Comparison of ENCODE assay signal across 15 cellular contexts in the genomic region with DNA sequence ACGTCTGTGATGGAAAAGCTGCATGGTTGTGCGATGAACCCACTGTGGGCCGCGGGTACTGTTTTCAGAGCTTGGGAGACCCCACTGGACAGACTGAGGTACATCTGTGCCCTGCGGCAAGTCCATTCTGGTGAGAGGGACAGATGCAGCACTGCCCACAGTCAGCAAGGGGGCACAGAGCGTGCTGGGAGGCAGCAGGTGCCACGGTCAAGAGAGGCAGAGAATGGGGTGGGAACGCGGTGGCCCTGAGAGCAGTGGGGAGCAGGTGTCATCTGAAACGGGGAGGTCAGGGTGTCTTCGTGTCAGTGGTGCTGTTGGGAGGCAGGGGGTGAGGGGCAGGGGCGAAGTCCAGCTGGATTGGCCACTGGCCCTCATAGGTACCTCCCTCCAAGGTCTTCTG. TPM values are rescaled to one million over a fixed set of nuclear protein-coding genes. Genes with fewer than 3 reads are reported as not detected.
DNase-seq lines count a peak whose midpoint lies in the region; ATAC-seq and TF ChIP-seq lines count a peak whose summit lies in the region.
"Had no signal": no experiment of that assay in that cellular context is flagged by ENCODE, and none has a peak within 500 bp of the region (broad histone marks: within the 10 kb centered on the region; RNA-seq: fewer than 3 reads in every experiment).

No MANE protein-coding gene starts in this region.

- no peak overlapping the region for H3K27ac ChIP-seq in right atrium auricular region
- H3K27ac ChIP-seq in naive thymus-derived CD4-positive, alpha-beta T cell (ENCODE audit: low read depth, low read length): no peak overlapping the region
- H3K27ac ChIP-seq: BLaER1 treated with 17β-estradiol and CSF1 and Interleukin-3, amounts not matched to agents 10 nM and 100 nM; PC-9 had no signal

- no peak overlapping the region for H3K4me3 Mint-ChIP-seq in activated T-helper 17 cell treated with anti-CD3 and anti-CD28 coated beads, Interleukin-2, amount 50 U/mL, for 72 hours
- H3K4me3 Mint-ChIP-seq in naive thymus-derived CD4-positive, alpha-beta T cell: no peak overlapping the region
- H3K4me3 Mint-ChIP-seq in type B pancreatic cell: no peak overlapping the region
- H3K4me3 Mint-ChIP-seq: IgD-negative memory B cell had no signal

- peaks cover 0 to 31% of the 10 kb centered on the region in 2 donors for H3K4me1 ChIP-seq in right atrium auricular region
- peaks cover 29 to 30% of the 10 kb centered on the region in 2 donors for H3K4me1 ChIP-seq in naive thymus-derived CD4-positive, alpha-beta T cell (ENCODE audit: control insufficient read depth in 2 of 2, insufficient read depth in 2 of 2, low read length in 2 of 2)
- H3K4me1 ChIP-seq in BE2C: no peaks in the 10 kb centered on the region; the same call in 1 of the 2 replicates
- H3K4me1 ChIP-seq: HAP-1 had no signal

- peak; percentile 47 for DNase-seq in right atrium auricular region (ENCODE audit: low spot score)
- DNase-seq in left ventricle myocardium superior: no peak
- DNase-seq in naive thymus-derived CD4-positive, alpha-beta T cell: no peak
- DNase-seq in type B pancreatic cell (ENCODE audit: extremely low spot score, unreplicated experiment): peak; percentile 49
- no peak for DNase-seq in BE2C
- DNase-seq: DMS79 treated with DMSO at 0.1 percent for 48 hours, NCI-H2029, NCI-H2171 treated with DMSO at 0.1 percent for 48 hours, NCI-H774, PC-9 had no signal

- peaks cover 36% of the 10 kb centered on the region for H3K36me3 ChIP-seq in right atrium auricular region
- peaks cover 5 to 66% (median 12%) of the 10 kb centered on the region in 3 experiments for H3K36me3 ChIP-seq in naive thymus-derived CD4-positive, alpha-beta T cell (ENCODE audit: control insufficient read depth in 2 of 3, insufficient read depth in 3 of 3, low read length in 3 of 3)
- H3K36me3 ChIP-seq in BE2C: peaks cover 13% of the 10 kb centered on the region; the same call in 1 of the 2 replicates

- H3K9me3 ChIP-seq in right atrium auricular region (no peaks in the 10 kb centered on the region), BE2C (no peaks in the 10 kb centered on the region)
- no peaks in the 10 kb centered on the region for H3K9me3 ChIP-seq in naive thymus-derived CD4-positive, alpha-beta T cell (ENCODE audit: control insufficient read depth in 2 of 3, low read length in 3 of 3)
- H3K9me3 ChIP-seq: BLaER1 treated with 17β-estradiol and CSF1 and Interleukin-3, amounts not matched to agents 10 nM and 100 nM; HAP-1 had no signal

- peaks cover 89% of the 10 kb centered on the region for H3K36me3 Mint-ChIP-seq in activated T-helper 17 cell treated with anti-CD3 and anti-CD28 coated beads, Interleukin-2, amount 50 U/mL, for 72 hours (ENCODE audit: low read depth)
- H3K36me3 Mint-ChIP-seq in naive thymus-derived CD4-positive, alpha-beta T cell: peaks cover 4 to 23% (median 18%) of the 10 kb centered on the region in 5 donors
- peaks cover 4% of the 10 kb centered on the region for H3K36me3 Mint-ChIP-seq in type B pancreatic cell

- POLR2A ChIA-PET in naive thymus-derived CD4-positive, alpha-beta T cell (lab: Charles Lee): interaction anchor here (0.7 to 6.7 kb wide), 4 partner anchors 32 to 58 kb away, joined by 3 to 72 read pairs (median 7); a partner anchor contains a TSS

- CTCF ChIA-PET in naive thymus-derived CD4-positive, alpha-beta T cell (lab: Charles Lee): interaction anchor here (1.0 to 1.9 kb wide), 4 partner anchors 9 to 38 kb away, joined by 3 to 10 read pairs (median 4); no protein-coding TSS in a partner anchor

- peaks cover 16% of the 10 kb centered on the region for H3K4me1 Mint-ChIP-seq in activated T-helper 17 cell treated with anti-CD3 and anti-CD28 coated beads, Interleukin-2, amount 50 U/mL, for 72 hours
- peaks cover 19 to 45% (median 36%) of the 10 kb centered on the region in 7 donors for H3K4me1 Mint-ChIP-seq in naive thymus-derived CD4-positive, alpha-beta T cell
- H3K4me1 Mint-ChIP-seq in type B pancreatic cell (ENCODE audit: unreplicated experiment): peaks cover 5% of the 10 kb centered on the region

- no peak overlapping the region for H3K4me3 ChIP-seq in right atrium auricular region
- no peak overlapping the region for H3K4me3 ChIP-seq in naive thymus-derived CD4-positive, alpha-beta T cell (ENCODE audit: low read length)
- H3K4me3 ChIP-seq in BE2C (ENCODE audit: low read depth, low read length): no peak overlapping the region
- H3K4me3 ChIP-seq: BLaER1 treated with 17β-estradiol and CSF1 and Interleukin-3, amounts not matched to agents 10 nM and 100 nM; HAP-1; PC-9 had no signal

- peak overlapping the region; percentile 22 for H3K27ac Mint-ChIP-seq in activated T-helper 17 cell treated with anti-CD3 and anti-CD28 coated beads, Interleukin-2, amount 50 U/mL, for 72 hours
- peak overlapping the region in 7 of 9 donors; percentile 33 to 99 (median 65) for H3K27ac Mint-ChIP-seq in naive thymus-derived CD4-positive, alpha-beta T cell
- H3K27ac Mint-ChIP-seq in type B pancreatic cell: no peak overlapping the region

- ATAC-seq in left ventricle myocardium superior (no peak), HG03565 (IDR thresholded peaks at IDR 0.05; ENCODE audit: unreplicated experiment) (no peak)
- no peak for ATAC-seq in activated T-helper 17 cell treated with anti-CD3 and anti-CD28 coated beads, Interleukin-2, amount 50 U/mL, for 72 hours (replicated peaks)
- ATAC-seq in naive thymus-derived CD4-positive, alpha-beta T cell: no peak

- intact Hi-C loops in left ventricle myocardium superior (cut with micrococcal nuclease): no loop called here
- intact Hi-C loops in naive thymus-derived CD4-positive, alpha-beta T cell (cut with micrococcal nuclease): no loop called here

- H3K27me3 ChIP-seq in right atrium auricular region (no peaks in the 10 kb centered on the region), BE2C (no peaks in the 10 kb centered on the region)
- H3K27me3 ChIP-seq in naive thymus-derived CD4-positive, alpha-beta T cell (ENCODE audit: control insufficient read depth in 2 of 2, insufficient read depth in 2 of 2, low read length in 2 of 2): no peaks in the 10 kb centered on the region
- H3K27me3 ChIP-seq: BLaER1 treated with 17β-estradiol and CSF1 and Interleukin-3, amounts not matched to agents 10 nM and 100 nM had no signal

- no peaks in the 10 kb centered on the region for H3K27me3 Mint-ChIP-seq in activated T-helper 17 cell treated with anti-CD3 and anti-CD28 coated beads, Interleukin-2, amount 50 U/mL, for 72 hours
- H3K27me3 Mint-ChIP-seq in naive thymus-derived CD4-positive, alpha-beta T cell: no peaks in the 10 kb centered on the region
- H3K27me3 Mint-ChIP-seq in type B pancreatic cell: no peaks in the 10 kb centered on the region
- H3K27me3 Mint-ChIP-seq: IgD-negative memory B cell had no signal

- H3K9me3 Mint-ChIP-seq in activated T-helper 17 cell treated with anti-CD3 and anti-CD28 coated beads, Interleukin-2, amount 50 U/mL, for 72 hours: no peaks in the 10 kb centered on the region
- no peaks in the 10 kb centered on the region for H3K9me3 Mint-ChIP-seq in naive thymus-derived CD4-positive, alpha-beta T cell
- H3K9me3 Mint-ChIP-seq in type B pancreatic cell: no peaks in the 10 kb centered on the region
- H3K9me3 Mint-ChIP-seq: IgD-negative memory B cell had no signal

- TF ChIP-seq CTCF in right atrium auricular region (IDR thresholded peaks at IDR 0.05) (no peak), type B pancreatic cell (conservative IDR thresholded peaks at IDR 0.05) (no peak), BE2C (IDR thresholded peaks at IDR 0.05; ENCODE audit: low read depth, low read length) (no peak)

RNA-seq across cellular contexts. Expression of a gene that starts 32.0 kb away (rescaled TPM):
- total RNA-seq in right atrium auricular region (10 to 100 TPM; 11.5 to 15.4 TPM), left ventricle myocardium superior (15.8 TPM), type B pancreatic cell (ENCODE audit: low replicate concordance) (16.2 and 24.6 TPM in 2 replicates)
- total RNA-seq in activated T-helper 17 cell treated with anti-CD3 and anti-CD28 coated beads, Interleukin-2, amount 50 U/mL, for 72 hours: 100 to 1,000 TPM in 1 of 2 donors, 10 to 100 TPM in 1; 52.4 to 108 TPM
- total RNA-seq in naive thymus-derived CD4-positive, alpha-beta T cell: 10 to 100 TPM; 37.5 to 50.1 (median 43.4) TPM
- polyA plus RNA-seq in naive thymus-derived CD4-positive, alpha-beta T cell: 10 to 100 TPM; 18.6 to 25.3 TPM
- 7.5 TPM for polyA plus RNA-seq in BE2C (2012; ENCODE audit: insufficient read depth, insufficient read length, low read depth)

RNA-seq across cellular contexts. Expression of a gene that starts 56.4 kb away (rescaled TPM):
- total RNA-seq in right atrium auricular region (10 to 100 TPM; 46.0 to 59.8 TPM), left ventricle myocardium superior (87.5 TPM), type B pancreatic cell (ENCODE audit: low replicate concordance) (43.3 and 67.5 TPM in 2 replicates)
- total RNA-seq in activated T-helper 17 cell treated with anti-CD3 and anti-CD28 coated beads, Interleukin-2, amount 50 U/mL, for 72 hours: 100 to 1,000 TPM in 1 of 2 donors, 10 to 100 TPM in 1; 90.7 to 124 TPM
- 100 to 1,000 TPM in 2 of 5 experiments, 10 to 100 TPM in 3; 55.8 to 138 (median 72.4) TPM for total RNA-seq in naive thymus-derived CD4-positive, alpha-beta T cell
- 10 to 100 TPM; 40.4 to 66.7 TPM for polyA plus RNA-seq in naive thymus-derived CD4-positive, alpha-beta T cell
- 82.7 TPM for polyA plus RNA-seq in BE2C (2012; ENCODE audit: insufficient read depth, insufficient read length, low read depth)

Comparison
In these comparisons a context has a peak if more than half of its experiments do, and no peak if none do; other contexts are left out.
1. DNase-seq: peak in right atrium auricular region (single experiment) and type B pancreatic cell (single experiment); none in left ventricle myocardium superior (single experiment), naive thymus-derived CD4-positive, alpha-beta T cell (0 of 9) and BE2C (single experiment).